In genomic region chr13:99126821-99127220, GRCh38 we compare ENCODE assay signal across 38 cellular contexts.
"Had no signal": no experiment of that assay in that cellular context is flagged by ENCODE, and none has a peak within 500 bp of the region (broad histone marks: within the 10 kb centered on the region; RNA-seq: fewer than 3 reads in every experiment).

No MANE protein-coding gene starts in this region.

- DNase-seq: activated effector memory CD4-positive, alpha-beta T cell treated with anti-CD3 and anti-CD28 coated beads, Interleukin-2, amount 50 U/mL, for 16 hours; activated effector memory CD4-positive, alpha-beta T cell treated with Interleukin-2 at 50 U/mL for 16 hours; activated gamma-delta T cell; activated gamma-delta T cell treated with Interleukin-2 at 50 U/mL for 16 hours; activated naive CD4-positive, alpha-beta T cell; activated naive CD4-positive, alpha-beta T cell treated with anti-CD3 and anti-CD28 coated beads for 36 hours; activated naive CD4-positive, alpha-beta T cell treated with anti-CD3 and anti-CD28 coated beads, Interleukin-2, amount 10 ng/mL, durations not matched to agents 7 days and 5 days; activated naive CD4-positive, alpha-beta T cell treated with anti-CD3 and anti-CD28 coated beads, Interleukin-2, amount 50 U/mL, for 16 hours; activated naive CD4-positive, alpha-beta T cell treated with Interleukin-2 at 50 U/mL for 16 hours; activated naive CD8-positive, alpha-beta T cell treated with anti-CD3 and anti-CD28 coated beads for 36 hours; activated naive CD8-positive, alpha-beta T cell treated with anti-CD3 and anti-CD28 coated beads, Interleukin-2, amount 10 ng/mL, durations not matched to agents 7 days and 5 days; activated naive CD8-positive, alpha-beta T cell treated with anti-CD3 and anti-CD28 coated beads, Interleukin-2, amount 50 U/mL, for 24 hours; activated T-cell treated with anti-CD3 and anti-CD28 coated beads, Interleukin-2, amount 50 U/mL, for 1 hour; activated T-cell treated with anti-CD3 and anti-CD28 coated beads, Interleukin-2, amount 50 U/mL, for 24 hours; activated T-cell treated with anti-CD3 and anti-CD28 coated beads, Interleukin-2, amount 50 U/mL, for 4 hours; activated T-cell treated with anti-CD3 and anti-CD28 coated beads, Interleukin-2, amount 50 U/mL, for 48 hours; activated T-cell treated with anti-CD3 and anti-CD28 coated beads, Interleukin-2, amount 50 U/mL, for 72 hours; adrenal gland; amniotic stem cell; amygdala; anterior cingulate cortex; aorta; body of pancreas; brain microvascular endothelial cell; caudate nucleus; central memory CD4-positive, alpha-beta T cell; cerebellar nuclear complex had no signal

- H3K27ac ChIP-seq: adrenal gland, ascending aorta, body of pancreas, brain microvascular endothelial cell, breast epithelium, cardiac muscle cell had no signal

- H3K9me3 ChIP-seq: adrenal gland, ascending aorta, body of pancreas, breast epithelium had no signal

- H3K4me1 ChIP-seq: adrenal gland, ascending aorta, body of pancreas, breast epithelium had no signal

- H3K27me3 Mint-ChIP-seq: activated naive CD4-positive, alpha-beta T cell treated with anti-CD3 and anti-CD28 coated beads, Interleukin-2, amount 50 U/mL, for 24 hours; activated naive CD8-positive, alpha-beta T cell; activated naive CD8-positive, alpha-beta T cell treated with anti-CD3 and anti-CD28 coated beads, Interleukin-2, amount 10 ng/mL, durations not matched to agents 7 days and 5 days; activated T-cell treated with anti-CD3 and anti-CD28 coated beads, Interleukin-2, amount 50 U/mL, for 24 hours had no signal

- H3K27me3 ChIP-seq: ascending aorta, body of pancreas, brain microvascular endothelial cell, cardiac muscle cell had no signal

- H3K9me3 Mint-ChIP-seq: activated naive CD4-positive, alpha-beta T cell treated with anti-CD3 and anti-CD28 coated beads for 36 hours; activated naive CD4-positive, alpha-beta T cell treated with anti-CD3 and anti-CD28 coated beads, Interleukin-2, amount 10 ng/mL, durations not matched to agents 7 days and 5 days; activated naive CD4-positive, alpha-beta T cell treated with anti-CD3 and anti-CD28 coated beads, Interleukin-2, amount 50 U/mL, for 24 hours; activated naive CD8-positive, alpha-beta T cell treated with anti-CD3 and anti-CD28 coated beads, Interleukin-2, amount 10 ng/mL, durations not matched to agents 7 days and 5 days; activated naive CD8-positive, alpha-beta T cell treated with anti-CD3 and anti-CD28 coated beads, Interleukin-2, amount 50 U/mL, for 24 hours; activated T-cell treated with anti-CD3 and anti-CD28 coated beads, Interleukin-2, amount 50 U/mL, for 4 hours; activated T-helper 1 cell treated with anti-CD3 and anti-CD28 coated beads, Interleukin-12 subunit alpha, Interleukin-12 subunit beta, Interleukin-2, Interleukin-4 antibody, amounts not matched to agents 30 ng/mL and 10 ng/mL and 1 ng/mL, durations not matched to agents 14 hours and 24 hours and 36 hours; activated T-helper 17 cell treated with anti-CD3 and anti-CD28 coated beads, Interleukin-2, amount 50 U/mL, for 72 hours; activated T-helper 2 cell treated with anti-CD3 and anti-CD28 coated beads, Interferon-gamma antibody, Interleukin-2, Interleukin-4, amounts not matched to agents 10 μg/mL and 5 μg/mL and 100 μg/mL, durations not matched to agents 14 hours and 24 hours and 36 hours; central memory CD8-positive, alpha-beta T cell had no signal

- H3K27ac Mint-ChIP-seq: activated naive CD4-positive, alpha-beta T cell treated with anti-CD3 and anti-CD28 coated beads for 36 hours; activated naive CD4-positive, alpha-beta T cell treated with anti-CD3 and anti-CD28 coated beads, Interleukin-2, amount 10 ng/mL, durations not matched to agents 7 days and 5 days; activated naive CD4-positive, alpha-beta T cell treated with anti-CD3 and anti-CD28 coated beads, Interleukin-2, amount 50 U/mL, for 24 hours; activated naive CD4-positive, alpha-beta T cell treated with anti-CD3 and anti-CD28 coated beads, Interleukin-2, amount 50 U/mL, for 72 hours; activated naive CD8-positive, alpha-beta T cell treated with anti-CD3 and anti-CD28 coated beads for 36 hours; activated naive CD8-positive, alpha-beta T cell treated with anti-CD3 and anti-CD28 coated beads, Interleukin-2, amount 10 ng/mL, durations not matched to agents 7 days and 5 days; activated naive CD8-positive, alpha-beta T cell treated with anti-CD3 and anti-CD28 coated beads, Interleukin-2, amount 50 U/mL, for 24 hours; activated T-cell treated with anti-CD3 and anti-CD28 coated beads, Interleukin-2, amount 50 U/mL, for 24 hours; activated T-cell treated with anti-CD3 and anti-CD28 coated beads, Interleukin-2, amount 50 U/mL, for 72 hours; activated T-helper 1 cell treated with anti-CD3 and anti-CD28 coated beads, Interleukin-12 subunit alpha, Interleukin-12 subunit beta, Interleukin-2, Interleukin-4 antibody, amounts not matched to agents 30 ng/mL and 10 ng/mL and 1 ng/mL, durations not matched to agents 14 hours and 24 hours and 36 hours; activated T-helper 17 cell treated with anti-CD3 and anti-CD28 coated beads, Interleukin-2, amount 50 U/mL, for 72 hours; activated T-helper 2 cell treated with anti-CD3 and anti-CD28 coated beads, Interferon-gamma antibody, Interleukin-2, Interleukin-4, amounts not matched to agents 10 μg/mL and 5 μg/mL and 100 μg/mL, durations not matched to agents 14 hours and 24 hours and 36 hours; brain had no signal

- H3K36me3 ChIP-seq: adrenal gland, ascending aorta, brain microvascular endothelial cell, breast epithelium, cardiac muscle cell had no signal

- H3K4me3 Mint-ChIP-seq: activated naive CD4-positive, alpha-beta T cell treated with anti-CD3 and anti-CD28 coated beads for 36 hours; activated naive CD4-positive, alpha-beta T cell treated with anti-CD3 and anti-CD28 coated beads, Interleukin-2, amount 10 ng/mL, durations not matched to agents 7 days and 5 days; activated naive CD4-positive, alpha-beta T cell treated with anti-CD3 and anti-CD28 coated beads, Interleukin-2, amount 50 U/mL, for 24 hours; activated naive CD8-positive, alpha-beta T cell; activated naive CD8-positive, alpha-beta T cell treated with anti-CD3 and anti-CD28 coated beads for 36 hours; activated naive CD8-positive, alpha-beta T cell treated with anti-CD3 and anti-CD28 coated beads, Interleukin-2, amount 10 ng/mL, durations not matched to agents 7 days and 5 days; activated naive CD8-positive, alpha-beta T cell treated with anti-CD3 and anti-CD28 coated beads, Interleukin-2, amount 50 U/mL, for 24 hours; activated T-cell treated with anti-CD3 and anti-CD28 coated beads, Interleukin-2, amount 50 U/mL, for 24 hours; activated T-cell treated with anti-CD3 and anti-CD28 coated beads, Interleukin-2, amount 50 U/mL, for 4 hours; activated T-cell treated with anti-CD3 and anti-CD28 coated beads, Interleukin-2, amount 50 U/mL, for 72 hours; activated T-helper 1 cell treated with anti-CD3 and anti-CD28 coated beads, Interleukin-12 subunit alpha, Interleukin-12 subunit beta, Interleukin-2, Interleukin-4 antibody, amounts not matched to agents 30 ng/mL and 10 ng/mL and 1 ng/mL, durations not matched to agents 14 hours and 24 hours and 36 hours; activated T-helper 17 cell treated with anti-CD3 and anti-CD28 coated beads, Interleukin-2, amount 50 U/mL, for 72 hours; brain; central memory CD8-positive, alpha-beta T cell had no signal

- H3K36me3 Mint-ChIP-seq: activated naive CD4-positive, alpha-beta T cell treated with anti-CD3 and anti-CD28 coated beads, Interleukin-2, amount 10 ng/mL, durations not matched to agents 7 days and 5 days; activated naive CD4-positive, alpha-beta T cell treated with anti-CD3 and anti-CD28 coated beads, Interleukin-2, amount 50 U/mL, for 24 hours; activated naive CD8-positive, alpha-beta T cell; activated naive CD8-positive, alpha-beta T cell treated with anti-CD3 and anti-CD28 coated beads for 36 hours; activated naive CD8-positive, alpha-beta T cell treated with anti-CD3 and anti-CD28 coated beads, Interleukin-2, amount 10 ng/mL, durations not matched to agents 7 days and 5 days; brain had no signal

- H3K4me3 ChIP-seq: adrenal gland, ascending aorta, body of pancreas, breast epithelium, cardiac muscle cell had no signal
